In the genomic region with DNA sequence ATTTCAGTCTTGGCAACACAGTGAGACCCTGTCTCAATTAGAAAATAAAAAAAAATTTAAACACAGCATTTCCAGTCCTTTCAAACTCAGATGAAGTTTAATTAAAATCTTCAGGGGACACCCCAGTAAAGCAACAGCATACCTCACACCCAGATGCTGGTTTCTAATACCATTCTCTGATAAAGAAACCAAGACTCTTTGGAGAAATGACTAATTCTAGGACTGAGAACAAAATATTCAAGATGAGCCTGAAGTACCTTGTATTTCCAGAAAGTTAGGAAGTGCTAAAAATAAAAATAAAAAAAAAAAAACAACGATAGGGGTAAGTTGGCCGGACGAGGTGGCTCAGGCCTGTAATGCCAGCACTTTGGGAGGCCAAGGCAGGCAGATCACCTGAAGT, we compare ENCODE assay signal across 26 cellular contexts.
"Had no signal": no experiment of that assay in that cellular context is flagged by ENCODE, and none has a peak within 500 bp of the region (broad histone marks: within the 10 kb centered on the region; RNA-seq: fewer than 3 reads in every experiment).

No MANE protein-coding gene starts in this region.

- H3K4me3 Mint-ChIP-seq: activated CD4-positive, alpha-beta memory T cell treated with anti-CD3 and anti-CD28 coated beads for 36 hours; activated CD4-positive, alpha-beta T cell treated with anti-CD3 and anti-CD28 coated beads for 36 hours; activated CD4-positive, alpha-beta T cell treated with anti-CD3 and anti-CD28 coated beads, Interleukin-2, amount 10 ng/mL, durations not matched to agents 24 days and 14 days; activated CD8-positive, alpha-beta memory T cell treated with anti-CD3 and anti-CD28 coated beads, Interleukin-2, amount 10 ng/mL, durations not matched to agents 7 days and 5 days; activated CD8-positive, alpha-beta T cell treated with anti-CD3 and anti-CD28 coated beads, Interleukin-2, amount 10 ng/mL, durations not matched to agents 7 days and 5 days; activated naive CD8-positive, alpha-beta T cell; activated T-helper 1 cell treated with anti-CD3 and anti-CD28 coated beads, Interleukin-12 subunit alpha, Interleukin-12 subunit beta, Interleukin-2, Interleukin-4 antibody, amounts not matched to agents 30 ng/mL and 10 ng/mL and 1 ng/mL, durations not matched to agents 14 hours and 24 hours and 36 hours had no signal

- H3K36me3 ChIP-seq: colonic mucosa, esophagus squamous epithelium had no signal

- ATAC-seq: activated CD4-positive, alpha-beta T cell treated with anti-CD3 and anti-CD28 coated beads for 36 hours; activated CD8-positive, alpha-beta memory T cell treated with anti-CD3 and anti-CD28 coated beads, Interleukin-2, amount 10 ng/mL, durations not matched to agents 7 days and 5 days; activated CD8-positive, alpha-beta T cell treated with anti-CD3 and anti-CD28 coated beads, Interleukin-2, amount 10 ng/mL, durations not matched to agents 7 days and 5 days; body of pancreas had no signal

- DNase-seq: activated CD4-positive, alpha-beta memory T cell treated with anti-CD3 and anti-CD28 coated beads for 36 hours; activated CD4-positive, alpha-beta T cell treated with anti-CD3 and anti-CD28 coated beads for 36 hours; activated CD4-positive, alpha-beta T cell treated with anti-CD3 and anti-CD28 coated beads, Interleukin-2, amount 10 ng/mL, durations not matched to agents 24 days and 14 days; activated CD4-positive, CD25-positive, alpha-beta regulatory T cell; activated CD4-positive, CD25-positive, alpha-beta regulatory T cell treated with anti-CD3 and anti-CD28 coated beads, Interleukin-2, amount 50 U/mL, for 72 hours; activated CD8-positive, alpha-beta memory T cell treated with anti-CD3 and anti-CD28 coated beads, Interleukin-2, amount 10 ng/mL, durations not matched to agents 7 days and 5 days; activated CD8-positive, alpha-beta memory T cell treated with anti-CD3 and anti-CD28 coated beads, Interleukin-2, amount 50 U/mL, for 4 hours; activated CD8-positive, alpha-beta T cell treated with anti-CD3 and anti-CD28 coated beads, Interleukin-2, amount 10 ng/mL, durations not matched to agents 7 days and 5 days; activated gamma-delta T cell; activated naive CD4-positive, alpha-beta T cell treated with anti-CD3 and anti-CD28 coated beads, Interleukin-2, amount 50 U/mL, for 16 hours; activated naive CD4-positive, alpha-beta T cell treated with Interleukin-2 at 50 U/mL for 16 hours; activated T-cell treated with anti-CD3 and anti-CD28 coated beads, Interleukin-2, amount 50 U/mL, for 1 hour; activated T-cell treated with anti-CD3 and anti-CD28 coated beads, Interleukin-2, amount 50 U/mL, for 48 hours; amniotic stem cell; anterior cingulate cortex; body of pancreas; caudate nucleus; colonic mucosa; effector CD8-positive, alpha-beta T cell; esophagus squamous epithelium; foreskin melanocyte; head of caudate nucleus; T-helper 2 cell had no signal

- H3K27ac ChIP-seq: body of pancreas, colonic mucosa, epithelial cell of prostate, esophagus squamous epithelium had no signal

- H3K27me3 Mint-ChIP-seq: activated CD4-positive, alpha-beta memory T cell treated with anti-CD3 and anti-CD28 coated beads for 36 hours; activated CD4-positive, alpha-beta T cell treated with anti-CD3 and anti-CD28 coated beads for 36 hours; activated CD4-positive, alpha-beta T cell treated with anti-CD3 and anti-CD28 coated beads, Interleukin-2, amount 10 ng/mL, durations not matched to agents 24 days and 14 days; activated CD8-positive, alpha-beta memory T cell treated with anti-CD3 and anti-CD28 coated beads, Interleukin-2, amount 10 ng/mL, durations not matched to agents 7 days and 5 days; activated naive CD8-positive, alpha-beta T cell had no signal

- H3K9me3 ChIP-seq: body of pancreas, colonic mucosa, esophagus squamous epithelium had no signal

- H3K4me3 ChIP-seq: body of pancreas, colonic mucosa, esophagus squamous epithelium had no signal

- H3K27me3 ChIP-seq: body of pancreas, colonic mucosa, esophagus squamous epithelium had no signal

- H3K27ac Mint-ChIP-seq: activated CD4-positive, alpha-beta memory T cell treated with anti-CD3 and anti-CD28 coated beads for 36 hours; activated CD4-positive, alpha-beta T cell treated with anti-CD3 and anti-CD28 coated beads for 36 hours; activated CD4-positive, alpha-beta T cell treated with anti-CD3 and anti-CD28 coated beads, Interleukin-2, amount 10 ng/mL, durations not matched to agents 24 days and 14 days; activated CD8-positive, alpha-beta memory T cell treated with anti-CD3 and anti-CD28 coated beads, Interleukin-2, amount 10 ng/mL, durations not matched to agents 7 days and 5 days; activated CD8-positive, alpha-beta T cell treated with anti-CD3 and anti-CD28 coated beads, Interleukin-2, amount 10 ng/mL, durations not matched to agents 7 days and 5 days; activated naive CD8-positive, alpha-beta T cell; activated T-helper 1 cell treated with anti-CD3 and anti-CD28 coated beads, Interleukin-12 subunit alpha, Interleukin-12 subunit beta, Interleukin-2, Interleukin-4 antibody, amounts not matched to agents 30 ng/mL and 10 ng/mL and 1 ng/mL, durations not matched to agents 14 hours and 24 hours and 36 hours had no signal

- H3K36me3 Mint-ChIP-seq: activated CD4-positive, alpha-beta memory T cell treated with anti-CD3 and anti-CD28 coated beads for 36 hours had no signal

- H3K9me3 Mint-ChIP-seq: activated CD4-positive, alpha-beta memory T cell treated with anti-CD3 and anti-CD28 coated beads for 36 hours; activated CD4-positive, alpha-beta T cell treated with anti-CD3 and anti-CD28 coated beads, Interleukin-2, amount 10 ng/mL, durations not matched to agents 24 days and 14 days; activated T-helper 1 cell treated with anti-CD3 and anti-CD28 coated beads, Interleukin-12 subunit alpha, Interleukin-12 subunit beta, Interleukin-2, Interleukin-4 antibody, amounts not matched to agents 30 ng/mL and 10 ng/mL and 1 ng/mL, durations not matched to agents 14 hours and 24 hours and 36 hours had no signal
